In the genomic region with DNA sequence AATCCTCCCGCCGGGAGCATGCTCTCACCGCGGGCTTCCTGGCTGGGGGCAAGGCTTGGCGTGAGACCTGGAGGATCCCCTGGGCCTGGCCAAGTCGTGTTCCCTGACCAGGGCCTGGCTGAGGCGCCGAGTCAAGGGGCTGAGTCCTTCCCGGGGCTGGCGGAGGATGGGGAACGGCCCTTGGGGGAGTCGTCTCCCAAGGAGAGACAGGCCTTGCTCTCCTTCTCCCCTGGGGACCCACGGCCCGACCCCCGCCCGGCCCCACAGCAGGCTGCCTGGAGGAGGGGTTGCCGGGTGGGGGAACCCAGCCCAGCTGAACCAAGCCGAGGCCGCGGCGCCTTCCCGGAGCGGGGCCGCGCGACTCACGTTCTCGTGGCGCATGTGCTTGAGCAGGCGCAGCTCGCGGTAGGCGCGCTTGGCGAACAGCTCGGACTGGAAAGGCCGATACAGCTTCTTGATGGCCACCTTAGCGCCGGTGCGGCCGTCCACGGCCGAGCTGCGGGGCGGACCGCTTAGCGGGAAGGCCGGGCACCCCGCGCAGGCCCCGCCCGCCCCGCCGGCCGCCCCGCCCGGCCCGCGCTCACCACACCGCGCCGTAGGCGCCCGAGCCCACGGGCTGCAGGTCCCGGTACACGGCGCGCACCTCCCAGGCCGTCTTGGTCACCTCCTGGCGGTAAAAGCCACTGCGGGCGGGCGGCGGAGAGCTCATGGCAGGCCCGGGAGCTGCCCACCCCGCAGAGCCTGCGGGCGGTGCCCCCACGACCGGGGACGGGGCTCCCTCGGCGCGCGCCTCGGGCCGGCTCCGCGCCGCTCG, we compare ENCODE assay signal across 8 cellular contexts. TPM values are rescaled to one million over a fixed set of nuclear protein-coding genes. Genes with fewer than 3 reads are reported as not detected.
DNase-seq lines count a peak whose midpoint lies in the region; ATAC-seq, FAIRE-seq and TF ChIP-seq lines count a peak whose summit lies in the region.

No MANE protein-coding gene starts in this region.

- H3K9ac ChIP-seq in adipocyte (ENCODE audit: low read length) = peak overlapping the region; percentile 84

- ATAC-seq in A549 (peak; percentile 40 to 68), right cardiac atrium (peak; percentile 3 to 4)

- TF ChIP-seq EP300 in A549 (IDR thresholded peaks at IDR 0.05) (no peak), sigmoid colon (IDR thresholded peaks at IDR 0.05) (no peak)

- H3K4me1 ChIP-seq in A549 (peaks cover 23% of the 10 kb centered on the region), adipocyte (ENCODE audit: control insufficient read depth, insufficient read depth, low read length) (peaks cover 10% of the 10 kb centered on the region), right cardiac atrium (ENCODE audit: control insufficient read depth, insufficient read depth, low read length) (no peaks in the 10 kb centered on the region), sigmoid colon (peaks cover 0 to 20% (median 18%) of the 10 kb centered on the region in 4 donors)

- H3K4me2 ChIP-seq in A549 = peak overlapping the region; percentile 90

- H3K9me3 ChIP-seq in A549 (no peaks in the 10 kb centered on the region), adipocyte (ENCODE audit: control insufficient read depth, low read length) (no peaks in the 10 kb centered on the region), right cardiac atrium (ENCODE audit: control insufficient read depth, low read length) (no peaks in the 10 kb centered on the region), sigmoid colon (no peaks in the 10 kb centered on the region)

- FAIRE-seq in A549 (lab: Jason Lieb, UNC) = no peak

- H3K27me3 ChIP-seq in adipocyte (replicated peaks; ENCODE audit: control insufficient read depth, insufficient read depth, low read length) = no peaks in the 10 kb centered on the region
- no peaks in the 10 kb centered on the region for H3K27me3 ChIP-seq in right cardiac atrium (ENCODE audit: control insufficient read depth, insufficient read depth)
- H3K27me3 ChIP-seq in sigmoid colon = peaks cover 17 to 74% (median 46%) of the 10 kb centered on the region in 3 donors

- TF ChIP-seq POLR2A in A549 (IDR thresholded peaks at IDR 0.05; ENCODE audit: low read length) (peak; percentile 45), sigmoid colon (IDR thresholded peaks at IDR 0.05) (no peak)

- H3K36me3 ChIP-seq in adipocyte (ENCODE audit: control insufficient read depth, insufficient read depth, low read length, severe bottlenecking) = no peaks in the 10 kb centered on the region
- H3K36me3 ChIP-seq in sigmoid colon = no peaks in the 10 kb centered on the region

- no CpG with 5 or more reads among the region's 92 CpGs for WGBS in A549 (ENCODE audit: missing lambda C conversion rate)
- under 1% methylated on average over 92 of the region's 92 CpGs for WGBS in right cardiac atrium
- WGBS in sigmoid colon, 2 donors = 1% methylated on average over 92 of the region's 92 CpGs

- TF ChIP-seq CTCF in A549 (IDR thresholded peaks at IDR 0.05) (no peak), GM12875 (IDR thresholded peaks at IDR 0.05; ENCODE audit: borderline replicate concordance, insufficient read depth, low read depth, low read length) (no peak), sigmoid colon (IDR thresholded peaks at IDR 0.05) (no peak)

- DNase-seq in A549 (ENCODE audit: low read depth in 1 of 2, low spot score in 1 of 2) = peak in 1 of 2 experiments; percentile 72
- peak; percentile 47 for DNase-seq in NCI-H2171 (lab: John Stamatoyannopoulos, UW)
- peak; percentile 83 for DNase-seq in adipocyte (ENCODE audit: low read depth)
- DNase-seq in right cardiac atrium = peak in 2 of 3 donors; percentile 54 to 83
- no peak for DNase-seq in sigmoid colon
- no peak for DNase-seq in NCI-H2107 (lab: John Stamatoyannopoulos, UW)
- no peak for DNase-seq in posterior vena cava (ENCODE audit: low spot score)

- H3K4me3 ChIP-seq in A549 (peak overlapping the region; percentile 90), GM12875 (ENCODE audit: low read depth, low read length) (peak overlapping the region; percentile 77), adipocyte (ENCODE audit: low read length) (peak overlapping the region; percentile 80), right cardiac atrium (ENCODE audit: low read length) (peak overlapping the region; percentile 68), sigmoid colon (peak overlapping the region; percentile 19 to 53 (median 44))

- CTCF ChIA-PET in A549 (lab: Yijun Ruan, JAX) = interaction anchor here (0.9 to 1.6 kb wide), 3 partner anchors 9 to 13 kb away, joined by 4 to 11 read pairs (median 5); a partner anchor contains a TSS

- TF ChIP-seq RAD21 in A549 (conservative IDR thresholded peaks at IDR 0.05 in 1 of 2, IDR thresholded peaks at IDR 0.05 in 1 of 2) = no peak

- H3K27ac ChIP-seq in A549 (peak overlapping the region; percentile 98 to 99), right cardiac atrium (ENCODE audit: low read length) (peak overlapping the region; percentile 42), sigmoid colon (peak overlapping the region in 3 of 4 donors; percentile 39 to 52 (median 49))

- intact Hi-C loops in right cardiac atrium (cut with DNase I) = loop anchor here in 1 of 4 donors (5.0 kb wide), 2 partner anchors 66 to 81 kb away; a partner anchor contains a TSS
- intact Hi-C loops in sigmoid colon (cut with DNase I) = no loop called here
- intact Hi-C loops in posterior vena cava (cut with DNase I) = no loop called here

- POLR2A ChIA-PET in A549 (lab: Yijun Ruan, JAX) = interaction anchor here (0.5 to 0.7 kb wide), 2 partner anchors 10 to 70 kb away, joined by 3 to 4 read pairs; a partner anchor contains a TSS

TF ChIP-seq in A549, 52 proteins besides CTCF, POLR2A, EP300 and RAD21 (continues in another document):
- TF ChIP-seq, protein P1, sequence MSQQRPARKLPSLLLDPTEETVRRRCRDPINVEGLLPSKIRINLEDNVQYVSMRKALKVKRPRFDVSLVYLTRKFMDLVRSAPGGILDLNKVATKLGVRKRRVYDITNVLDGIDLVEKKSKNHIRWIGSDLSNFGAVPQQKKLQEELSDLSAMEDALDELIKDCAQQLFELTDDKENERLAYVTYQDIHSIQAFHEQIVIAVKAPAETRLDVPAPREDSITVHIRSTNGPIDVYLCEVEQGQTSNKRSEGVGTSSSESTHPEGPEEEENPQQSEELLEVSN (IDR thresholded peaks at IDR 0.05; ENCODE audit: borderline replicate concordance, low read depth) = peak; percentile 41; the same call in 1 of the 2 replicates
- TF ChIP-seq HDAC2 (IDR thresholded peaks at IDR 0.05) = no peak

RNA-seq across cellular contexts. Expression of a gene that starts 0.5 kb away (rescaled TPM):
- 12.5 and 13.5 TPM in 2 replicates for polyA plus RNA-seq in A549 (2011; rRNA removed)
- 29.7 and 32.2 TPM in 2 replicates for polyA plus RNA-seq in A549 (2012; cell fraction: cytosol; rRNA removed)
- 124 and 133 TPM in 2 replicates for polyA plus RNA-seq in A549 (2012; cell fraction: nucleus; rRNA removed)
- 24.1 to 26.0 TPM (median 25.8 TPM) in 3 replicates for polyA plus RNA-seq in A549 (2017; fragmentation: RNase III; extraction: RNeasy Plus Mini Kit Qiagen cat#74134 plus additional on column Dnase treatment)
- 13.0 and 15.1 TPM in 2 replicates for polyA minus RNA-seq in A549 (2011; rRNA and poly(A)+ RNA removed)
- total RNA-seq in right cardiac atrium = 10 to 100 TPM; 10.5 to 14.8 (median 11.2) TPM
- polyA plus RNA-seq in right cardiac atrium = 15.2 TPM
- 1 to 10 TPM; 2.5 to 10.0 (median 6.7) TPM for total RNA-seq in sigmoid colon
- 1 to 10 TPM in 2 of 3 donors, under 1 TPM in 1; 0.60 to 6.0 (median 2.1) TPM for polyA plus RNA-seq in sigmoid colon
- total RNA-seq in posterior vena cava = 10 to 100 TPM; 10.4 to 13.2 TPM

RNA-seq across cellular contexts. Expression of a gene that starts 9.2 kb away (rescaled TPM):
- 1.6 and 3.0 TPM in 2 replicates for polyA plus RNA-seq in A549 (2011; rRNA removed)
- polyA plus RNA-seq in A549 (2012; cell fraction: cytosol; rRNA removed) = 4.9 and 6.3 TPM in 2 replicates
- polyA plus RNA-seq in A549 (2012; cell fraction: nucleus; rRNA removed) = 23.4 and 25.4 TPM in 2 replicates
- polyA plus RNA-seq in A549 (2017; fragmentation: RNase III; extraction: RNeasy Plus Mini Kit Qiagen cat#74134 plus additional on column Dnase treatment) = 5.5 to 7.4 TPM (median 5.7 TPM) in 3 replicates
- polyA minus RNA-seq in A549 (2011; rRNA and poly(A)+ RNA removed) = 2.8 and 4.9 TPM in 2 replicates
- total RNA-seq in right cardiac atrium = 1 to 10 TPM; 6.4 to 7.9 (median 7.4) TPM
- polyA plus RNA-seq in right cardiac atrium = 8.8 TPM
- 1 to 10 TPM in 3 of 4 donors, under 1 TPM in 1; 0.82 to 6.6 (median 4.5) TPM for total RNA-seq in sigmoid colon
- 1 to 10 TPM in 2 of 3 donors, under 1 TPM in 1; 0.23 to 7.3 (median 1.2) TPM for polyA plus RNA-seq in sigmoid colon
- 10 to 100 TPM; 11.5 to 11.6 TPM for total RNA-seq in posterior vena cava

RNA-seq across cellular contexts. Expression of a gene that starts 9.9 kb away (rescaled TPM):
- polyA plus RNA-seq in A549 (2011; rRNA removed) = 2.4 and 2.5 TPM in 2 replicates
- 5.3 and 8.2 TPM in 2 replicates for polyA plus RNA-seq in A549 (2012; cell fraction: cytosol; rRNA removed)
- polyA plus RNA-seq in A549 (2012; cell fraction: nucleus; rRNA removed) = 67.3 and 101 TPM in 2 replicates
- polyA plus RNA-seq in A549 (2017; fragmentation: RNase III; extraction: RNeasy Plus Mini Kit Qiagen cat#74134 plus additional on column Dnase treatment) = 10.1 to 14.0 TPM (median 12.0 TPM) in 3 replicates
- polyA minus RNA-seq in A549 (2011; rRNA and poly(A)+ RNA removed) = 1.8 and 3.1 TPM in 2 replicates
- total RNA-seq in right cardiac atrium = 10 to 100 TPM in 2 of 4 donors, 1 to 10 TPM in 2; 8.7 to 13.5 (median 11.6) TPM
- 11.6 TPM for polyA plus RNA-seq in right cardiac atrium
- 10 to 100 TPM in 3 of 4 donors, 1 to 10 TPM in 1; 7.2 to 47.4 (median 14.9) TPM for total RNA-seq in sigmoid colon
- polyA plus RNA-seq in sigmoid colon = 10 to 100 TPM in 2 of 3 donors, 1 to 10 TPM in 1; 8.8 to 45.9 (median 12.0) TPM
- 10 to 100 TPM; 14.1 to 23.6 TPM for total RNA-seq in posterior vena cava

RNA-seq across cellular contexts. Expression of a gene that starts 16.2 kb away (rescaled TPM):
- polyA plus RNA-seq in A549 (2011; rRNA removed) (6.5 and 7.2 TPM in 2 replicates), A549 (2017; fragmentation: RNase III; extraction: RNeasy Plus Mini Kit Qiagen cat#74134 plus additional on column Dnase treatment) (13.3 to 14.3 TPM (median 14.2 TPM) in 3 replicates), right cardiac atrium (20.4 TPM), sigmoid colon (10 to 100 TPM in 1 of 3 donors, 1 to 10 TPM in 2; 4.6 to 33.4 (median 4.8) TPM)
- 10.5 and 15.5 TPM in 2 replicates for polyA plus RNA-seq in A549 (2012; cell fraction: cytosol; rRNA removed)
- 122 and 169 TPM in 2 replicates for polyA plus RNA-seq in A549 (2012; cell fraction: nucleus; rRNA removed)
- 5.7 and 8.2 TPM in 2 replicates for polyA minus RNA-seq in A549 (2011; rRNA and poly(A)+ RNA removed)
- total RNA-seq in right cardiac atrium (10 to 100 TPM; 20.6 to 22.8 (median 22.6) TPM), sigmoid colon (10 to 100 TPM; 23.5 to 67.0 (median 28.2) TPM), posterior vena cava (10 to 100 TPM; 20.6 to 23.4 TPM)

RNA-seq across cellular contexts. Expression of a gene that starts 46.4 kb away (rescaled TPM):
- polyA plus RNA-seq in A549 (2011; rRNA removed) (24.6 and 32.4 TPM in 2 replicates), A549 (2017; fragmentation: RNase III; extraction: RNeasy Plus Mini Kit Qiagen cat#74134 plus additional on column Dnase treatment) (64.4 to 67.2 TPM (median 65.0 TPM) in 3 replicates), right cardiac atrium (60.0 TPM), sigmoid colon (100 to 1,000 TPM in 1 of 3 donors, 10 to 100 TPM in 2; 18.6 to 142 (median 35.8) TPM)
- polyA plus RNA-seq in A549 (2012; cell fraction: cytosol; rRNA removed) = 42.6 and 58.7 TPM in 2 replicates
- polyA plus RNA-seq in A549 (2012; cell fraction: nucleus; rRNA removed) = 186 and 235 TPM in 2 replicates
- polyA minus RNA-seq in A549 (2011; rRNA and poly(A)+ RNA removed) = 52.7 and 56.9 TPM in 2 replicates
- total RNA-seq in right cardiac atrium (100 to 1,000 TPM in 1 of 4 donors, 10 to 100 TPM in 3; 80.7 to 110 (median 90.6) TPM), sigmoid colon (100 to 1,000 TPM in 1 of 4 donors, 10 to 100 TPM in 3; 60.4 to 150 (median 68.7) TPM), posterior vena cava (100 to 1,000 TPM; 108 to 125 TPM)

Comparison
In these comparisons a context has a peak if more than half of its experiments do, and no peak if none do; other contexts are left out.
1. DNase-seq: peak in NCI-H2171 (single experiment), adipocyte (single experiment) and right cardiac atrium (2 of 3); none in sigmoid colon (single experiment), NCI-H2107 (single experiment) and posterior vena cava (single experiment).
2. H3K27ac ChIP-seq: peak in every context shown above with its lines; median percentile 98 in A549; 49 in sigmoid colon; 42 in right cardiac atrium.
3. Peak in every context shown above with its lines, with median percentiles within 50 percentile points of each other: H3K4me3 ChIP-seq.